Comparison of ENCODE assay signal across 8 cellular contexts in genomic region chr19:48608798-48609263, GRCh38. TPM values are rescaled to one million over a fixed set of nuclear protein-coding genes. Genes with fewer than 3 reads are reported as not detected.
DNase-seq lines count a peak whose midpoint lies in the region; ATAC-seq and FAIRE-seq lines count a peak whose summit lies in the region.

No MANE protein-coding gene starts in this region.

- DNase-seq in NCI-H1092 treated with DMSO at 0.1 percent for 48 hours (lab: John Stamatoyannopoulos, UW) (peak; percentile 40), NCI-H1092 (lab: John Stamatoyannopoulos, UW) (no peak), HTR-8/SVneo (ENCODE audit: insufficient read length, low spot score) (peak; percentile 81), OCI-M1 (lab: John Stamatoyannopoulos, UW) (peak; percentile 81), hepatic stellate cell (ENCODE audit: low spot score) (peak; percentile 69)
- peak; percentile 64 for DNase-seq in activated naive CD4-positive, alpha-beta T cell treated with anti-CD3 and anti-CD28 coated beads for 36 hours
- DNase-seq in stimulated activated naive CD8-positive, alpha-beta T cell treated with anti-CD3 and anti-CD28 coated beads, Interleukin-15, Interleukin-2, amounts not matched to agents 100 U/mL and 50 U/mL, for 24 hours: peak; percentile 55

- FAIRE-seq in HTR-8/SVneo (lab: Jason Lieb, UNC): no peak

- no peaks in the 10 kb centered on the region for H3K9me3 Mint-ChIP-seq in activated naive CD4-positive, alpha-beta T cell treated with anti-CD3 and anti-CD28 coated beads for 36 hours

- peaks cover 3% of the 10 kb centered on the region for H3K36me3 Mint-ChIP-seq in activated naive CD4-positive, alpha-beta T cell treated with anti-CD3 and anti-CD28 coated beads for 36 hours (ENCODE audit: low read depth)

- H3K4me3 Mint-ChIP-seq in activated naive CD4-positive, alpha-beta T cell treated with anti-CD3 and anti-CD28 coated beads for 36 hours: no peak overlapping the region

- H3K27me3 Mint-ChIP-seq in activated naive CD4-positive, alpha-beta T cell treated with anti-CD3 and anti-CD28 coated beads for 36 hours (ENCODE audit: low read depth): no peaks in the 10 kb centered on the region

- CTCF ChIA-PET in activated naive CD4-positive, alpha-beta T cell treated with anti-CD3 and anti-CD28 coated beads for 36 hours (lab: Charles Lee): interaction anchor here (0.6 to 5.4 kb wide), 12 partner anchors 8 to 121 kb away, joined by 3 to 24 read pairs (median 6); no protein-coding TSS in a partner anchor

- ATAC-seq in stimulated activated naive CD8-positive, alpha-beta T cell treated with anti-CD3 and anti-CD28 coated beads, Interleukin-15, Interleukin-2, amounts not matched to agents 100 U/mL and 50 U/mL, for 24 hours: peak; percentile 51
- no peak for ATAC-seq in HG03457 (IDR thresholded peaks at IDR 0.05; ENCODE audit: unreplicated experiment)

- peaks cover 2% of the 10 kb centered on the region for H3K4me1 Mint-ChIP-seq in activated naive CD4-positive, alpha-beta T cell treated with anti-CD3 and anti-CD28 coated beads for 36 hours (ENCODE audit: low read depth)

- no peak overlapping the region for H3K27ac Mint-ChIP-seq in activated naive CD4-positive, alpha-beta T cell treated with anti-CD3 and anti-CD28 coated beads for 36 hours

- intact Hi-C loops in activated naive CD4-positive, alpha-beta T cell treated with anti-CD3 and anti-CD28 coated beads for 36 hours (cut with micrococcal nuclease): loop anchor here (1.0 to 2.0 kb wide), 3 partner anchors 24 to 120 kb away; no protein-coding TSS in a partner anchor

RNA-seq across cellular contexts. Expression of gene SPACA4, which starts 2.3 kb away (rescaled TPM):
- total RNA-seq in activated naive CD4-positive, alpha-beta T cell treated with anti-CD3 and anti-CD28 coated beads for 36 hours: not detected

RNA-seq across cellular contexts. Expression of gene FAM83E, which starts 6.0 kb away (rescaled TPM):
- 1 to 10 TPM; 2.0 TPM for total RNA-seq in activated naive CD4-positive, alpha-beta T cell treated with anti-CD3 and anti-CD28 coated beads for 36 hours

RNA-seq across cellular contexts. Expression of gene RPL18, which starts 10.1 kb away (rescaled TPM):
- total RNA-seq in activated naive CD4-positive, alpha-beta T cell treated with anti-CD3 and anti-CD28 coated beads for 36 hours: 1,000 to 10,000 TPM; 2,373 to 2,473 TPM

RNA-seq across cellular contexts. Expression of gene SPHK2, which starts 10.5 kb away (rescaled TPM):
- total RNA-seq in activated naive CD4-positive, alpha-beta T cell treated with anti-CD3 and anti-CD28 coated beads for 36 hours: 10 to 100 TPM; 20.1 to 20.6 TPM

RNA-seq across cellular contexts. Expression of gene DBP, which starts 28.3 kb away (rescaled TPM):
- 1 to 10 TPM; 7.8 to 9.7 TPM for total RNA-seq in activated naive CD4-positive, alpha-beta T cell treated with anti-CD3 and anti-CD28 coated beads for 36 hours
